ENCODE assay signal across 8 cellular contexts in the genomic region with DNA sequence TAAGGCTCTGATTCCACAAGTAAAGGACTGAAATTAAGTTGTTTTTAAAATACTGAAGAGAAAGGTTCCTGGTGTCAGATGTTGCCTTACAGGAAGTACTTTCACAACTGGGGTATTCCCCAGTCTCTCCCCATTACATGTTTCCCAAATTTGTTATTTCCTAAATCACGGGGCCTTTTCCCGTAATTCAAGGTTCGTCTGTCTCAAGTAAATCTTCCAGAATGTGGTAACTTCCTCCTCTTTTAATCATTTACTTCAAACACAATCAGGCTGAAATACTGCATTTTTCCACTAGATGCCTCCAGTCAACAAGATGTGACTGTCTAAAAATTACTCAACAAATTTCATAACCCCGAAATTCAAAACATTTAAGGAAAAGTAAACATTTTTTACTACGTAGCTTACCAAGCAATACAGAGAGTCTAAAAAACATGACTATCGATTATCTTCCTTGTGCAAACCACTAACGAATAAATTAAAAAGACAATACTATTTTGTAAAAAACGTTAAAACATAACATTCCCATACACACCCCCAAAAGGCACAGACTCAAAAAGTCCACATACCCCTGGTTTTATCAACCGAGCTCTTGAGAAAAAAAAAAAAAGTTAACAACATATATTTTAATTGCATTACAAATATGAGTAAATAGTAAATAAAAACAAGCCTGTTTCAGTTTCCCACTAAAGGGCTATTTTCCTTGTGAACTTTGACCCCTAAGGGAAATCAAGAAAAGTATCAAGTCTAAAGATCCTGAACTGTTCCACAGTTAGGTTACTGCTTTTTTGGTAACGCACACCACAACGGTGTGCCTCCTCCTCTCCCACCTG. TPM values are rescaled to one million over a fixed set of nuclear protein-coding genes. Genes with fewer than 3 reads are reported as not detected.
DNase-seq lines count a peak whose midpoint lies in the region; ATAC-seq and TF ChIP-seq lines count a peak whose summit lies in the region.

No MANE protein-coding gene starts in this region.

- H3K27me3 ChIP-seq in SU-DHL-6 (ENCODE audit: low read length) (no peaks in the 10 kb centered on the region), endodermal cell (ENCODE audit: control insufficient read depth, insufficient read depth, low read length, poor library complexity, severe bottlenecking) (no peaks in the 10 kb centered on the region), muscle layer of colon (ENCODE audit: control insufficient read depth in 1 of 2, insufficient read depth in 2 of 2, low read length in 2 of 2) (no peaks in the 10 kb centered on the region)

- H2AFZ ChIP-seq in SU-DHL-6 (ENCODE audit: low read depth, low read length, severe bottlenecking): peak overlapping the region; percentile 52

- peaks cover 6% of the 10 kb centered on the region; the same call in 1 of the 2 replicates for H3K79me2 ChIP-seq in SU-DHL-6 (ENCODE audit: insufficient read depth, low read length)

- H3K4me1 Mint-ChIP-seq in endodermal cell: peaks cover 22% of the 10 kb centered on the region

- peak overlapping the region; percentile 82 for H3K4me3 Mint-ChIP-seq in endodermal cell

- 71 to 79% methylated on average over 7 to 11 of the region's 11 CpGs for WGBS in endodermal cell (ENCODE audit: insufficient coverage in 1 of 2, insufficient read length in 1 of 2), 2 experiments

- H3K36me3 Mint-ChIP-seq in endodermal cell (ENCODE audit: low read depth): peaks cover 28% of the 10 kb centered on the region

- H4K20me1 ChIP-seq in SU-DHL-6 (ENCODE audit: low read depth, low read length): no peaks in the 10 kb centered on the region

- H3K9me3 ChIP-seq in SU-DHL-6 (ENCODE audit: insufficient read depth, low read length) (no peaks in the 10 kb centered on the region), endodermal cell (ENCODE audit: control insufficient read depth, low read length) (no peaks in the 10 kb centered on the region), muscle layer of colon (ENCODE audit: low read length) (no peaks in the 10 kb centered on the region)

- H3K27ac ChIP-seq in SU-DHL-6 (ENCODE audit: low read depth, low read length) (peak overlapping the region; percentile 39; the same call in 1 of the 2 replicates), endodermal cell (ENCODE audit: low read depth, low read length) (no peak overlapping the region), muscle layer of colon (ENCODE audit: low read depth, low read length) (peak overlapping the region; percentile 94)

- H3K27me3 Mint-ChIP-seq in endodermal cell (ENCODE audit: insufficient read depth): peaks cover 1% of the 10 kb centered on the region

- no peaks in the 10 kb centered on the region for H3K9me2 ChIP-seq in SU-DHL-6 (replicated peaks; ENCODE audit: insufficient read depth, low read length)

- DNase-seq in activated gamma-delta T cell treated with Interleukin-2 at 50 U/mL for 16 hours (peak; percentile 12), activated gamma-delta T cell (lab: John Stamatoyannopoulos, UW) (no peak), Kasumi-1 (lab: John Stamatoyannopoulos, UW) (peak; percentile 90 to 94), endodermal cell (no peak)

- peaks cover 10% of the 10 kb centered on the region; the same call in 1 of the 2 replicates for H3F3A ChIP-seq in SU-DHL-6 (ENCODE audit: insufficient read depth)

- ATAC-seq in GM21515 (IDR thresholded peaks at IDR 0.05; ENCODE audit: unreplicated experiment) (no peak), HG02763 (IDR thresholded peaks at IDR 0.05; ENCODE audit: unreplicated experiment) (no peak)

- peaks cover 4% of the 10 kb centered on the region for H3K4me1 ChIP-seq in endodermal cell (ENCODE audit: control insufficient read depth, insufficient read depth, low read length)
- H3K4me1 ChIP-seq in muscle layer of colon (ENCODE audit: insufficient read depth, low read length): peaks cover 25% of the 10 kb centered on the region

- H3K36me3 ChIP-seq in SU-DHL-6 (ENCODE audit: low read length) (no peaks in the 10 kb centered on the region; the same call in 1 of the 2 replicates), endodermal cell (ENCODE audit: control insufficient read depth, insufficient read depth, low read length) (peaks cover 24% of the 10 kb centered on the region), muscle layer of colon (ENCODE audit: insufficient read depth, low read length) (peaks cover 17% of the 10 kb centered on the region)

- peak overlapping the region; percentile 49 for H3K4me3 ChIP-seq in SU-DHL-6 (ENCODE audit: insufficient read depth, low read length, poor library complexity, severe bottlenecking)
- H3K4me3 ChIP-seq in endodermal cell (ENCODE audit: low read length): peak overlapping the region; percentile 95
- peak overlapping the region; percentile 62 to 98 for H3K4me3 ChIP-seq in muscle layer of colon (ENCODE audit: low read depth in 1 of 2, low read length in 2 of 2)

- H3K4me2 ChIP-seq in SU-DHL-6 (ENCODE audit: low read depth, low read length, poor library complexity, severe bottlenecking): peak overlapping the region; percentile 90

- H3K9me3 Mint-ChIP-seq in endodermal cell: no peaks in the 10 kb centered on the region

- TF ChIP-seq CTCF in SU-DHL-6 (IDR thresholded peaks at IDR 0.05; ENCODE audit: insufficient read depth, low read length, poor library complexity, severe bottlenecking) (peak; percentile 73), endodermal cell (conservative IDR thresholded peaks at IDR 0.05) (peak; percentile 71)

- H3K27ac Mint-ChIP-seq in endodermal cell: no peak overlapping the region

- H3K9ac ChIP-seq in SU-DHL-6 (ENCODE audit: low read length) (peak overlapping the region; percentile 82), endodermal cell (ENCODE audit: extremely low read depth, low read length, poor library complexity, severe bottlenecking) (no peak overlapping the region), muscle layer of colon (ENCODE audit: low read length) (peak overlapping the region; percentile 83)

RNA-seq across cellular contexts. Expression of a gene that starts 1.7 kb away (rescaled TPM):
- total RNA-seq in endodermal cell: 10 to 100 TPM; 64.3 to 88.8 TPM
- polyA plus RNA-seq in endodermal cell (2013, experiment 1 of 2): 54.2 TPM
- polyA plus RNA-seq in endodermal cell (2013, experiment 2 of 2): 51.1 TPM

RNA-seq across cellular contexts. Expression of a gene that starts 36.0 kb away (rescaled TPM):
- 100 to 1,000 TPM; 112 to 119 TPM for total RNA-seq in endodermal cell
- polyA plus RNA-seq in endodermal cell (2013, experiment 1 of 2): 117 TPM
- polyA plus RNA-seq in endodermal cell (2013, experiment 2 of 2): 110 TPM

Comparison
In these comparisons a context has a peak if more than half of its experiments do, and no peak if none do; other contexts are left out.
1. DNase-seq: peak in activated gamma-delta T cell treated with Interleukin-2 at 50 U/mL for 16 hours (single experiment) and Kasumi-1 (2 of 2); none in activated gamma-delta T cell (single experiment) and endodermal cell (single experiment).
2. Peak in every context shown above with its lines, with median percentiles within 50 percentile points of each other: H3K4me3 ChIP-seq.